ENCODE assay signal across 8 cellular contexts in the genomic region with DNA sequence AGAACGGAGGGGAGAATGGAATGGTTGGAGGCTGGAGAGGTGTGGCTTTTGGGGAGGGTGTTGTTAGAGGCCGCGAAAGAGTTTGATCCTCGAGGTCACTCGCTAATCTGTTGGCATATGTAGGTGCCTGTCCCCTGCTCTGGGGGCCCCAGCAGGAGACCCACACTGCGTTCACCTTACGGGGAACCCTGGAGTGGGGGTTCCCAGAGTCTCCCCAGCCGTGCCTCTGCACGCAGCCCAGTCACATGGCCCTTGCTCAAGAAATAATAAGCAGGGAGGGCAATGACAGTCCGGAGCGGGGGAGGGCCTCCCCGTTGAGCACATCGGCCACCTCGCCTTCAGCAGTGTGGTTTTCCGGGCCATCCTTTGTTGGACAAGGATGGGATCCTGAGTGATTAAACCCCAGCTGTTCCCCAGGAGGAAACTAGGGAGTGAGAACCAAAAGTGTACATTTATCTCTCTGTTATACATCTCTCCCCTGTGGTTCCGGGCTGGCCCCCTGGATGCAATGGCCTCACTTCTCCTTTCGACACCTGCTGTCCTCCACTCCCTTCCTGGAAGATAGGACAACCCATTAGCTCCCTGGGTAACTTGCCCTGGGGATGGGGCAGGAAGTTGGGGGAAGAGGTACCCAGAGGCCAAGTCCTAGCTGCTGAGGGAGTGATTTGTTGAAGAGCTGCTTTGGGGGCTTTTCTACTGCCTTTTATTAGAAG. TPM values are rescaled to one million over a fixed set of nuclear protein-coding genes. Genes with fewer than 3 reads are reported as not detected.
DNase-seq lines count a peak whose midpoint lies in the region; ATAC-seq and TF ChIP-seq lines count a peak whose summit lies in the region.

No MANE protein-coding gene starts in this region.

- peak overlapping the region; percentile 61 for H3K4me3 Mint-ChIP-seq in activated naive CD8-positive, alpha-beta T cell treated with anti-CD3 and anti-CD28 coated beads, Interleukin-2, amount 50 U/mL, for 24 hours

- H3K27ac ChIP-seq in AG04450 (ENCODE audit: low read depth, low read length), result no peak overlapping the region

- no peaks in the 10 kb centered on the region for H3K36me3 Mint-ChIP-seq in activated naive CD8-positive, alpha-beta T cell treated with anti-CD3 and anti-CD28 coated beads, Interleukin-2, amount 50 U/mL, for 24 hours (ENCODE audit: low read depth)

- ATAC-seq in activated naive CD8-positive, alpha-beta T cell treated with anti-CD3 and anti-CD28 coated beads, Interleukin-2, amount 50 U/mL, for 24 hours, result no peak
- ATAC-seq in HG03039 (IDR thresholded peaks at IDR 0.05; ENCODE audit: unreplicated experiment) (no peak), GM21619 (IDR thresholded peaks at IDR 0.05; ENCODE audit: unreplicated experiment) (no peak)

- CTCF ChIA-PET in AG04450 (lab: Charles Lee), result interaction anchor here (1.4 kb wide), 1 partner anchor 59 kb away, joined by 3 read pairs; no protein-coding TSS in a partner anchor

- no peaks in the 10 kb centered on the region for H3K9me3 Mint-ChIP-seq in activated naive CD8-positive, alpha-beta T cell treated with anti-CD3 and anti-CD28 coated beads, Interleukin-2, amount 50 U/mL, for 24 hours

- POLR2A ChIA-PET in AG04450 (lab: Yijun Ruan, JAX), result interaction anchor here (0.7 to 1.1 kb wide), 2 partner anchors 42 to 201 kb away, joined by 3 to 6 read pairs; no protein-coding TSS in a partner anchor

- H3K4me3 ChIP-seq in AG04450 (ENCODE audit: low read depth, low read length) (peak overlapping the region; percentile 77), retinal pigment epithelial cell (ENCODE audit: low read length) (peak overlapping the region; percentile 75)

- H3K27me3 Mint-ChIP-seq in activated naive CD8-positive, alpha-beta T cell treated with anti-CD3 and anti-CD28 coated beads, Interleukin-2, amount 50 U/mL, for 24 hours, result peaks cover 61% of the 10 kb centered on the region

- peaks cover 38% of the 10 kb centered on the region for H3K4me1 Mint-ChIP-seq in activated naive CD8-positive, alpha-beta T cell treated with anti-CD3 and anti-CD28 coated beads, Interleukin-2, amount 50 U/mL, for 24 hours

- no peak overlapping the region for H3K27ac Mint-ChIP-seq in activated naive CD8-positive, alpha-beta T cell treated with anti-CD3 and anti-CD28 coated beads, Interleukin-2, amount 50 U/mL, for 24 hours

- H3K27me3 ChIP-seq in AG04450 (ENCODE audit: control insufficient read depth, insufficient read depth, low read length), result peaks cover 27% of the 10 kb centered on the region

- H3K9me3 ChIP-seq in AG04450 (ENCODE audit: control insufficient read depth, insufficient read depth, low read length), result no peaks in the 10 kb centered on the region; the same call in 1 of the 2 replicates

- DNase-seq in AG04450 (ENCODE audit: low read depth, low spot score) (no peak), HT-29 (ENCODE audit: low spot score) (peak; percentile 31), hypothalamus (lab: John Stamatoyannopoulos, UW) (peak in 32 of 51 donors; percentile 22 to 79 (median 48)), retinal pigment epithelial cell (ENCODE audit: low read depth) (no peak), DMS153 treated with DMSO at 0.1 percent for 48 hours (lab: John Stamatoyannopoulos, UW; ENCODE audit: unreplicated experiment) (no peak)
- DNase-seq in activated naive CD8-positive, alpha-beta T cell treated with anti-CD3 and anti-CD28 coated beads, Interleukin-2, amount 50 U/mL, for 24 hours, result no peak

- TF ChIP-seq CTCF in AG04450 (IDR thresholded peaks at IDR 0.05; ENCODE audit: low read depth, low read length) (no peak), retinal pigment epithelial cell (conservative IDR thresholded peaks at IDR 0.05; ENCODE audit: low read depth, low read length) (no peak)

RNA-seq across cellular contexts. Expression of a gene that starts 1.3 kb away (rescaled TPM):
- 6.4 and 6.6 TPM in 2 replicates for polyA plus RNA-seq in AG04450 (2011; rRNA removed)
- polyA minus RNA-seq in AG04450 (2011; rRNA and poly(A)+ RNA removed), result 8.1 and 12.0 TPM in 2 replicates
- total RNA-seq in HT-29 (2014; rRNA removed; shearing (Covaris generic)), result 59.2 and 62.9 TPM in 2 replicates

Comparison
In these comparisons a context has a peak if more than half of its experiments do, and no peak if none do; other contexts are left out.
1. DNase-seq: peak in HT-29 (single experiment) and hypothalamus (32 of 51); none in AG04450 (single experiment), activated naive CD8-positive, alpha-beta T cell treated with anti-CD3 and anti-CD28 coated beads, Interleukin-2, amount 50 U/mL, for 24 hours (single experiment), retinal pigment epithelial cell (single experiment) and DMS153 treated with DMSO at 0.1 percent for 48 hours (single experiment).